In genomic region chr10:124324856-124325657, GRCh38 we compare ENCODE assay signal across 31 cellular contexts.
"Had no signal": no experiment of that assay in that cellular context is flagged by ENCODE, and none has a peak within 500 bp of the region (broad histone marks: within the 10 kb centered on the region; RNA-seq: fewer than 3 reads in every experiment).

No MANE protein-coding gene starts in this region.

- H3K9me3 ChIP-seq: esophagus squamous epithelium, heart right ventricle, left lung, lower lobe of right lung, ovary, psoas muscle, stomach, thyroid gland, upper lobe of left lung had no signal

- H3K27me3 ChIP-seq: neural progenitor cell, ovary, stomach, thyroid gland, upper lobe of left lung had no signal

- H3K4me2 ChIP-seq: neural progenitor cell, smooth muscle cell had no signal

- H3K27ac ChIP-seq: esophagus squamous epithelium, heart right ventricle, left lung, lower lobe of right lung, neural progenitor cell, ovary, psoas muscle, SK-N-MC, stomach, thyroid gland, upper lobe of left lung, WERI-Rb-1 had no signal

- DNase-seq: activated CD4-positive, alpha-beta T cell treated with anti-CD3 and anti-CD28 coated beads for 1 hour; activated CD4-positive, alpha-beta T cell treated with anti-CD3 and anti-CD28 coated beads, Interleukin-2, amount 10 ng/mL, durations not matched to agents 7 days and 5 days; activated CD8-positive, alpha-beta T cell treated with anti-CD3 and anti-CD28 coated beads, Interleukin-2, amount 10 ng/mL, durations not matched to agents 7 days and 5 days; activated gamma-delta T cell treated with Interleukin-2 at 50 U/mL for 16 hours; activated naive CD4-positive, alpha-beta T cell treated with anti-CD3 and anti-CD28 coated beads, Interleukin-2, amount 50 U/mL, for 16 hours; activated T-cell treated with anti-CD3 and anti-CD28 coated beads, Interleukin-2, amount 50 U/mL, for 24 hours; amniotic stem cell; central memory CD4-positive, alpha-beta T cell; esophagus squamous epithelium; foreskin melanocyte; heart right ventricle; kidney glomerular epithelial cell; left lung; lower lobe of right lung; mesenchymal stem cell; natural killer cell; psoas muscle; stimulated activated CD4-positive, alpha-beta T cell treated with anti-CD3 and anti-CD28 coated beads, Interleukin-15, amount 100 ng/mL, for 24 hours; stimulated activated CD4-positive, alpha-beta T cell treated with anti-CD3 and anti-CD28 coated beads, Interleukin-2, amount 100 ng/mL, for 24 hours; stimulated activated naive B cell treated with anti-CD40 and anti-IgM and Interleukin-4, amounts not matched to agents 10 μg/mL and 1 μg/mL and 100 μg/mL, for 72 hours; T-helper 9 cell; thyroid gland; upper lobe of left lung; WERI-Rb-1 had no signal

- H3K4me3 ChIP-seq: esophagus squamous epithelium, heart right ventricle, left lung, lower lobe of right lung, neural progenitor cell, ovary, psoas muscle, SK-N-MC, smooth muscle cell, stomach, thyroid gland, upper lobe of left lung had no signal

- H2AFZ ChIP-seq: neural progenitor cell had no signal

- H3K27me3 Mint-ChIP-seq: activated CD4-positive, alpha-beta T cell treated with anti-CD3 and anti-CD28 coated beads, Interleukin-2, amount 10 ng/mL, durations not matched to agents 7 days and 5 days had no signal

- H3K4me1 Mint-ChIP-seq: activated CD4-positive, alpha-beta T cell treated with anti-CD3 and anti-CD28 coated beads, Interleukin-2, amount 10 ng/mL, durations not matched to agents 7 days and 5 days; activated T-helper 17 cell treated with anti-CD3 and anti-CD28 coated beads, Interleukin-2, amount 50 U/mL, for 72 hours; stimulated activated naive B cell treated with anti-CD40 and anti-IgM and Interleukin-4, amounts not matched to agents 10 μg/mL and 1 μg/mL and 100 μg/mL, for 72 hours had no signal

- H3K36me3 Mint-ChIP-seq: natural killer cell, neural progenitor cell had no signal

- ATAC-seq: activated CD8-positive, alpha-beta T cell treated with anti-CD3 and anti-CD28 coated beads, Interleukin-2, amount 10 ng/mL, durations not matched to agents 7 days and 5 days; activated T-helper 17 cell treated with anti-CD3 and anti-CD28 coated beads, Interleukin-2, amount 50 U/mL, for 72 hours; heart right ventricle; left lung; lower lobe of right lung; natural killer cell; psoas muscle; stimulated activated naive B cell treated with anti-CD40 and anti-IgM and Interleukin-4, amounts not matched to agents 10 μg/mL and 1 μg/mL and 100 μg/mL, for 72 hours had no signal

- H3K4me1 ChIP-seq: esophagus squamous epithelium, heart right ventricle, left lung, lower lobe of right lung, neural progenitor cell, psoas muscle, stomach, thyroid gland, upper lobe of left lung had no signal

- H3K4me3 Mint-ChIP-seq: activated CD4-positive, alpha-beta T cell treated with anti-CD3 and anti-CD28 coated beads, Interleukin-2, amount 10 ng/mL, durations not matched to agents 7 days and 5 days; activated CD8-positive, alpha-beta T cell treated with anti-CD3 and anti-CD28 coated beads, Interleukin-2, amount 10 ng/mL, durations not matched to agents 7 days and 5 days; activated T-cell treated with anti-CD3 and anti-CD28 coated beads, Interleukin-2, amount 50 U/mL, for 24 hours; activated T-helper 17 cell treated with anti-CD3 and anti-CD28 coated beads, Interleukin-2, amount 50 U/mL, for 72 hours; dendritic cell treated with granulocyte-macrophage colony-stimulating factor and Interleukin-4, amounts not matched to agents 40 ng/mL and 50 ng/mL, for 4 days; natural killer cell; stimulated activated naive B cell treated with anti-CD40 and anti-IgM and Interleukin-4, amounts not matched to agents 10 μg/mL and 1 μg/mL and 100 μg/mL, for 72 hours had no signal

- H3K27ac Mint-ChIP-seq: activated CD4-positive, alpha-beta T cell treated with anti-CD3 and anti-CD28 coated beads, Interleukin-2, amount 10 ng/mL, durations not matched to agents 7 days and 5 days; activated CD8-positive, alpha-beta T cell treated with anti-CD3 and anti-CD28 coated beads, Interleukin-2, amount 10 ng/mL, durations not matched to agents 7 days and 5 days; activated T-cell treated with anti-CD3 and anti-CD28 coated beads, Interleukin-2, amount 50 U/mL, for 24 hours; activated T-helper 17 cell treated with anti-CD3 and anti-CD28 coated beads, Interleukin-2, amount 50 U/mL, for 72 hours; natural killer cell; neural progenitor cell; stimulated activated naive B cell treated with anti-CD40 and anti-IgM and Interleukin-4, amounts not matched to agents 10 μg/mL and 1 μg/mL and 100 μg/mL, for 72 hours had no signal

- H3K36me3 ChIP-seq: esophagus squamous epithelium, heart right ventricle, left lung, lower lobe of right lung, neural progenitor cell, ovary, stomach, thyroid gland, upper lobe of left lung, WERI-Rb-1 had no signal

- H3K9me3 Mint-ChIP-seq: activated CD4-positive, alpha-beta T cell treated with anti-CD3 and anti-CD28 coated beads, Interleukin-2, amount 10 ng/mL, durations not matched to agents 7 days and 5 days; activated T-cell treated with anti-CD3 and anti-CD28 coated beads, Interleukin-2, amount 50 U/mL, for 24 hours; activated T-helper 17 cell treated with anti-CD3 and anti-CD28 coated beads, Interleukin-2, amount 50 U/mL, for 72 hours; dendritic cell treated with granulocyte-macrophage colony-stimulating factor and Interleukin-4, amounts not matched to agents 40 ng/mL and 50 ng/mL, for 4 days; natural killer cell; neural progenitor cell; stimulated activated naive B cell treated with anti-CD40 and anti-IgM and Interleukin-4, amounts not matched to agents 10 μg/mL and 1 μg/mL and 100 μg/mL, for 72 hours had no signal

- H3K9ac ChIP-seq: neural progenitor cell had no signal
